8 cellular contexts compared by ENCODE assay signal in the genomic region with DNA sequence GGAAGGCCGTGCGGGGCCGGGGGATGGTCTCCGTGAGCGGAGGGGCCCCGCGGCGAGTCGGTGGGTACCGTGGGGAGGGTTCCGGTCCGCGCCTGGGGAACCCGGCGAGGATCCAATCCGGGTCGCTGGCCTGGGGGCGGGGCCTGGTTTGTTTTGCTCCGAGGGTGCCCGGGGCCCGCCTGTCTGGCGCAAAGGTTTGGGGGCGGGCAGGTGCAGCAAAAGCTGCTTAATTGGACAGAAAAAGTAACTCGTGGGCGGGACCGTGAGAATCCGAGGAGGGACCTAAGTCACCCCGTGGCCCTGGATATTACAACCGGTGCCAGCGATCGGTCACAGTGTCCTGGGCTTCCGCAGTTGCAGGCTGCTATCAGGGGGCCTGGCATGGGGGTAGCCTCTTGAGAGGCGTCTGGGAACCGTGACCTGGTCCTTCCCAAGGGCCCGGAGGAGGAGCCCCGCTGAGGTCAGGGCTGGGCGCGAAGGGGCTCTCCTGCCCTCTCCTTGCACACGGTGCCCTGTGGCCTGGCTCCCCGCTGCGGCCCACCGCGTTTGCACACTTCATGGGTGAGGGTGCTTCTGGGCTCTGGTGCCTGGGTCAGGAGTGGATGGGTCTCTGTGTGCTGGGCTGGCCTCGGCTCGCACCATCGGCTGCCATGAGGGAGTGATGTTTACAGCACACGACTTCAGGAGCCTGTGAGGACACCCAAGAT. TPM values are rescaled to one million over a fixed set of nuclear protein-coding genes. Genes with fewer than 3 reads are reported as not detected.
DNase-seq lines count a peak whose midpoint lies in the region; ATAC-seq and TF ChIP-seq lines count a peak whose summit lies in the region.

No MANE protein-coding gene starts in this region.

- TF ChIP-seq POLR2A in lower leg skin (IDR thresholded peaks at IDR 0.05), result no peak

- H3K36me3 Mint-ChIP-seq in dendritic cell treated with granulocyte-macrophage colony-stimulating factor and Interleukin-4, amounts not matched to agents 40 ng/mL and 50 ng/mL, for 4 days (ENCODE audit: low read depth), result peaks cover 50% of the 10 kb centered on the region

- intact Hi-C loops in dendritic cell treated with granulocyte-macrophage colony-stimulating factor and Interleukin-4, amounts not matched to agents 40 ng/mL and 50 ng/mL, for 4 days (cut with micrococcal nuclease), result loop anchor here (1.0 kb wide), 1 partner anchor 11 kb away; a partner anchor contains a TSS
- intact Hi-C loops in lower leg skin (cut with DNase I; ENCODE audit: low total_unique reads), result no loop called here

- TF ChIP-seq CTCF in AG04449 (IDR thresholded peaks at IDR 0.05; ENCODE audit: insufficient read depth, low read length, missing control alignments), result no peak
- TF ChIP-seq CTCF in lower leg skin (IDR thresholded peaks at IDR 0.05), result no peak

- DNase-seq in AG04449 (ENCODE audit: low read depth, low spot score) (no peak), NCI-H526 (lab: John Stamatoyannopoulos, UW) (peak; percentile 80 to 93), lower leg skin (ENCODE audit: low spot score in 2 of 2) (peak; percentile 90 to 98)
- peak; percentile 96 for DNase-seq in activated CD4-positive, alpha-beta T cell treated with anti-CD3 and anti-CD28 coated beads, Interleukin-2, amount 50 U/mL, for 1 hour
- DNase-seq in stimulated activated CD4-positive, alpha-beta T cell treated with anti-CD3 and anti-CD28 coated beads, Interleukin-4, amount 100 ng/mL, for 4 hours, result peak; percentile 86 to 89

- POLR2A ChIA-PET in AG04449 (lab: Yijun Ruan, JAX), result interaction anchor here (0.6 to 4.6 kb wide), 10 partner anchors 7 to 124 kb away, joined by 3 to 96 read pairs (median 5); a partner anchor contains a TSS

- ATAC-seq in GM18909 (IDR thresholded peaks at IDR 0.05; ENCODE audit: poor library complexity, unreplicated experiment) (peak; percentile 67), HG03139 (IDR thresholded peaks at IDR 0.05; ENCODE audit: unreplicated experiment) (peak; percentile 37)

- CTCF ChIA-PET in AG04449 (lab: Yijun Ruan, JAX), result interaction anchor here (1.2 to 1.7 kb wide), 2 partner anchors 12 to 14 kb away, joined by 3 to 6 read pairs; no protein-coding TSS in a partner anchor

- WGBS in lower leg skin, 2 donors, result 0% methylated on average over 20 to 24 of the region's 47 CpGs

- H3K4me3 ChIP-seq in AG04449 (ENCODE audit: low read depth, low read length) (peak overlapping the region; percentile 72), lower leg skin (ENCODE audit: low read depth, poor library complexity, severe bottlenecking) (peak overlapping the region; percentile 84)

- H3K27ac Mint-ChIP-seq in dendritic cell treated with granulocyte-macrophage colony-stimulating factor and Interleukin-4, amounts not matched to agents 40 ng/mL and 50 ng/mL, for 4 days, result peak overlapping the region; percentile 87

- H3K27me3 Mint-ChIP-seq in dendritic cell treated with granulocyte-macrophage colony-stimulating factor and Interleukin-4, amounts not matched to agents 40 ng/mL and 50 ng/mL, for 4 days, result peaks cover 7% of the 10 kb centered on the region

- H3K4me3 Mint-ChIP-seq in dendritic cell treated with granulocyte-macrophage colony-stimulating factor and Interleukin-4, amounts not matched to agents 40 ng/mL and 50 ng/mL, for 4 days, result peak overlapping the region; percentile 88

- H3K4me1 Mint-ChIP-seq in dendritic cell treated with granulocyte-macrophage colony-stimulating factor and Interleukin-4, amounts not matched to agents 40 ng/mL and 50 ng/mL, for 4 days (ENCODE audit: low read depth), result peaks cover 30% of the 10 kb centered on the region

- H3K9me3 Mint-ChIP-seq in dendritic cell treated with granulocyte-macrophage colony-stimulating factor and Interleukin-4, amounts not matched to agents 40 ng/mL and 50 ng/mL, for 4 days, result no peaks in the 10 kb centered on the region

RNA-seq across cellular contexts. Expression of a gene that starts 1.4 kb away (rescaled TPM):
- 10 to 100 TPM; 55.5 to 99.7 (median 72.4) TPM for total RNA-seq in lower leg skin

RNA-seq across cellular contexts. Expression of a gene that starts 7.6 kb away (rescaled TPM):
- 10 to 100 TPM; 14.5 to 47.9 (median 32.3) TPM for total RNA-seq in lower leg skin

RNA-seq across cellular contexts. Expression of a gene that starts 10.3 kb away (rescaled TPM):
- total RNA-seq in lower leg skin, result 1,000 to 10,000 TPM in 1 of 4 donors, 100 to 1,000 TPM in 3; 479 to 1,471 (median 745) TPM

RNA-seq across cellular contexts. Expression of a gene that starts 12.7 kb away (rescaled TPM):
- 100 to 1,000 TPM; 124 to 186 (median 157) TPM for total RNA-seq in lower leg skin

RNA-seq across cellular contexts. Expression of a gene that starts 15.1 kb away (rescaled TPM):
- total RNA-seq in lower leg skin, result 10 to 100 TPM; 16.4 to 44.3 (median 24.5) TPM
